Comparison of ENCODE assay signal across 25 cellular contexts in genomic region chr15:39621961-39622360, GRCh38. TPM values are rescaled to one million over a fixed set of nuclear protein-coding genes. Genes with fewer than 3 reads are reported as not detected.
A peak's percentile ranks its signal among the peaks of the same experiment; 100 is the strongest.
DNase-seq lines count a peak whose midpoint lies in the region; ATAC-seq and TF ChIP-seq lines count a peak whose summit lies in the region.
"Had no signal": no experiment of that assay in that cellular context is flagged by ENCODE, and none has a peak within 500 bp of the region (broad histone marks: within the 10 kb centered on the region; RNA-seq: fewer than 3 reads in every experiment).

No MANE protein-coding gene starts in this region.

- no peaks in the 10 kb centered on the region for H3K27me3 ChIP-seq in hepatocyte
- H3K27me3 ChIP-seq: breast epithelium, neural progenitor cell, Peyer's patch, upper lobe of left lung had no signal

- peak overlapping the region; percentile 65 for H3K27ac ChIP-seq in 22Rv1
- peak overlapping the region; percentile 10 for H3K27ac ChIP-seq in hepatocyte
- H3K27ac ChIP-seq: breast epithelium, neural progenitor cell, parathyroid adenoma, skin epidermis had no signal

- 96% methylated on average over 1 of the region's 1 CpG for WGBS in hepatocyte (ENCODE audit: low lambda C conversion rate, missing lambda C conversion rate)

- no peak overlapping the region for H3K4me3 ChIP-seq in hepatocyte
- H3K4me3 ChIP-seq: breast epithelium, neural progenitor cell, Peyer's patch, skin epidermis, upper lobe of left lung had no signal

- DNase-seq in LHCN-M2 (ENCODE audit: low read depth) (peak; percentile 53), RPMI7951 (ENCODE audit: low read depth) (peak; percentile 5), hepatocyte (ENCODE audit: low spot score) (no peak), NCI-H510A treated with DMSO at 0.1 percent for 48 hours (lab: John Stamatoyannopoulos, UW) (no peak)
- DNase-seq: activated effector memory CD4-positive, alpha-beta T cell treated with Interleukin-2 at 50 U/mL for 16 hours; AML-193; effector memory CD4-positive, alpha-beta T cell; IMR-90; mammary epithelial cell; NCI-H187 treated with DMSO at 0.1 percent for 48 hours; NCI-H748 treated with DMSO at 0.1 percent for 48 hours; Peyer's patch; retina; stimulated activated naive B cell treated with anti-CD40 and anti-IgM and Interleukin-4, amounts not matched to agents 10 μg/mL and 1 μg/mL and 100 μg/mL, for 72 hours; upper lobe of left lung had no signal

- ATAC-seq in HG03378 (IDR thresholded peaks at IDR 0.05; ENCODE audit: unreplicated experiment), result no peak
- no peak for ATAC-seq in HG03520 (IDR thresholded peaks at IDR 0.05; ENCODE audit: unreplicated experiment)
- ATAC-seq in HG03342 (IDR thresholded peaks at IDR 0.05; ENCODE audit: unreplicated experiment), result no peak
- ATAC-seq: activated naive CD4-positive, alpha-beta T cell treated with anti-CD3 and anti-CD28 coated beads, Interleukin-2, amount 50 U/mL, for 72 hours; HCT116; stimulated activated naive B cell treated with anti-CD40 and anti-IgM and Interleukin-4, amounts not matched to agents 10 μg/mL and 1 μg/mL and 100 μg/mL, for 72 hours had no signal

- H3K4me1 ChIP-seq in hepatocyte (ENCODE audit: insufficient read depth), result peaks cover 8% of the 10 kb centered on the region
- H3K4me1 ChIP-seq: neural progenitor cell, parathyroid adenoma had no signal

- no peaks in the 10 kb centered on the region for H3K36me3 ChIP-seq in hepatocyte (replicated peaks; ENCODE audit: insufficient read depth, low read depth)
- H3K36me3 ChIP-seq: breast epithelium, neural progenitor cell, Peyer's patch, upper lobe of left lung had no signal

- H4K20me1 ChIP-seq in hepatocyte (ENCODE audit: insufficient read depth, poor library complexity, severe bottlenecking), result no peaks in the 10 kb centered on the region

- H2AFZ ChIP-seq in hepatocyte, result no peak overlapping the region
- H2AFZ ChIP-seq: neural progenitor cell, parathyroid adenoma had no signal

- no peaks in the 10 kb centered on the region for H3K9me2 ChIP-seq in hepatocyte (replicated peaks; ENCODE audit: insufficient read depth)

- H3K79me2 ChIP-seq in hepatocyte, result no peaks in the 10 kb centered on the region
- H3K79me2 ChIP-seq: parathyroid adenoma had no signal

- TF ChIP-seq CTCF in 22Rv1 (IDR thresholded peaks at IDR 0.05) (no peak), hepatocyte (IDR thresholded peaks at IDR 0.05; ENCODE audit: poor library complexity) (no peak)

- H3K4me2 ChIP-seq in hepatocyte, result no peak overlapping the region
- H3K4me2 ChIP-seq: neural progenitor cell had no signal

- H3K9me3 ChIP-seq in hepatocyte (ENCODE audit: low read depth), result no peaks in the 10 kb centered on the region
- H3K9me3 ChIP-seq: breast epithelium, Peyer's patch, upper lobe of left lung had no signal

RNA-seq across cellular contexts. Expression of gene THBS1, which starts 41.1 kb away (rescaled TPM):
- total RNA-seq in LHCN-M2 (2014; rRNA removed), result 2,731 and 2,850 TPM in 2 replicates
- 2,014 TPM for polyA plus RNA-seq in LHCN-M2 (2012)
- total RNA-seq in RPMI7951 (2014; rRNA removed; shearing (Covaris generic)), result 593 and 598 TPM in 2 replicates
- total RNA-seq in hepatocyte, result 191 and 220 TPM in 2 replicates
- 82.9 and 105 TPM in 2 replicates for polyA plus RNA-seq in hepatocyte

Comparison
In these comparisons a context has a peak if more than half of its experiments do, and no peak if none do; other contexts are left out.
1. DNase-seq: peak in LHCN-M2 (single experiment) and RPMI7951 (single experiment); none in hepatocyte (single experiment) and NCI-H510A treated with DMSO at 0.1 percent for 48 hours (single experiment).